23 cellular contexts compared by ENCODE assay signal in the genomic region with DNA sequence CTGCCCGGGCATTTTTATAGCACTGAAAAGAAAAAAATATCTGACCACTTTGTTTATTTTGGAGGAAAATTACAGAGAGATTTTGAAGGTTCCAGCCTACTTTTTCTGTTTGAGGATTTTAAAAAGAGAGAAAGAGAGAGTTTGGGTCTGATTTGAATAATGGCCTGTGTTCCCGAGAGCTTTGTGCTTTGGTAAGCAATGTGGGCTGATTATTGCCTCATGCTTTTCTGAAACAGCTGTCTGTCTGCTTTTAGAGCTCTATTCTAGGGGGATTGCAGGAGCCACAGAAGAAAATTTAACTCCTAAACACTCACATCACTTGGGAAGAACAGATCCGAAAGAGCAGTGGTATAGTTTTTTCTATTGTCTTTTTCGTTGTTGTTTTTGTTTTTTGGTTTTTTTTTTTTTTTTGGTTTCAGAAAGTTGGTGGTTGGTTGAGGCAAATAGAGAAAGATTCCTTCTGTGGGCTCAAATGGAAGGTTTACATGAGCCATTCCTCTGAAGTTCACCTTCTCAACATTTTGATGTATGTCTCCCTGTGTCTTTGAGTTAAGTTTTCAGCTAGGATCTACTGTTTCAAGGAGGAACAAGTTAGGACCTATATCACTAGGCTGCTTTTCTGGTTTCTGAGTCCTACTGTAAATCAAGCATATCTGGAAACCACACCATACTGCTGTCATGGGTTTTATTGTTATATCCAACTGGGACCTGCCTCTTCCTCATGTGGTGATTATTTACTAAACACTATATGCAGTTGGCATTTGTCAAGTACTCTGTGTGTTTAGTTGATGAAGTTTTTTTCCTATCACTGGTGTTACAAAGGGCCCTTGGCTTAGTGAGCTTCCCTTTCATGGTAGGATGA.
DNase-seq lines count a peak whose midpoint lies in the region; ATAC-seq, FAIRE-seq and TF ChIP-seq lines count a peak whose summit lies in the region.
"Had no signal": no experiment of that assay in that cellular context is flagged by ENCODE, and none has a peak within 500 bp of the region (broad histone marks: within the 10 kb centered on the region; RNA-seq: fewer than 3 reads in every experiment).

No MANE protein-coding gene starts in this region.

- no peaks in the 10 kb centered on the region for H3K9me3 ChIP-seq in IMR-90 (ENCODE audit: control insufficient read depth, insufficient read depth, low read length)
- H3K9me3 ChIP-seq in mesenchymal stem cell (ENCODE audit: control insufficient read depth, low read length) = no peaks in the 10 kb centered on the region
- H3K9me3 ChIP-seq: ovary, SJCRH30, uterus had no signal

- no CpG with 5 or more reads among the region's 4 CpGs for WGBS in IMR-90 (ENCODE audit: extremely low coverage in 2 of 2, insufficient read length in 1 of 2), 2 experiments
- WGBS in mesenchymal stem cell = 74% methylated on average over 4 of the region's 4 CpGs

- peak overlapping the region; percentile 52 for H2BK120ac ChIP-seq in IMR-90 (ENCODE audit: low read depth, low read length)
- H2BK120ac ChIP-seq in mesenchymal stem cell (ENCODE audit: low read depth, low read length) = no peak overlapping the region

- H4K8ac ChIP-seq in IMR-90 (ENCODE audit: low read depth in 2 of 2, low read length in 2 of 2) (no peak overlapping the region), mesenchymal stem cell (ENCODE audit: low read length) (peak overlapping the region; percentile 12)

- no peak for TF ChIP-seq RAD21 in IMR-90 (IDR thresholded peaks at IDR 0.05; ENCODE audit: low read length)

- no peak overlapping the region for H3K14ac ChIP-seq in IMR-90 (replicated peaks; ENCODE audit: low read depth, low read length)
- H3K14ac ChIP-seq in mesenchymal stem cell (ENCODE audit: low read length in 2 of 2) = no peak overlapping the region

- H3K36me3 ChIP-seq in IMR-90 (ENCODE audit: control insufficient read depth, insufficient read depth, low read length) = no peaks in the 10 kb centered on the region
- H3K36me3 ChIP-seq in mesenchymal stem cell (ENCODE audit: control insufficient read depth in 1 of 2, insufficient read depth in 2 of 2, low read depth in 1 of 2, low read length in 2 of 2) = no peaks in the 10 kb centered on the region
- H3K36me3 ChIP-seq: ovary, SJCRH30, uterus had no signal

- BruUV-seq in IMR-90 (replicated peaks; lab: Mats Ljungman, UMichigan) = no TSS peak

- no peak overlapping the region for H4K91ac ChIP-seq in IMR-90 (ENCODE audit: insufficient read depth, low read depth, low read length)
- H4K91ac ChIP-seq in mesenchymal stem cell (ENCODE audit: low read length) = no peak overlapping the region

- H3K79me1 ChIP-seq in IMR-90 (ENCODE audit: low read depth in 1 of 2, low read length in 2 of 2) (no peaks in the 10 kb centered on the region), mesenchymal stem cell (replicated peaks; ENCODE audit: low read length, poor library complexity, severe bottlenecking) (no peaks in the 10 kb centered on the region)

- dilution Hi-C loops in IMR-90 (cut with HindIII; ENCODE audit: low sequenced_read_pairs, unreplicated experiment) = no loop called here

- H3K4me1 ChIP-seq in IMR-90 (ENCODE audit: control insufficient read depth, insufficient read depth, low read length) (peaks cover 4% of the 10 kb centered on the region; the same call in 1 of the 2 replicates), mesenchymal stem cell (ENCODE audit: control insufficient read depth, insufficient read depth, low read depth, low read length) (no peaks in the 10 kb centered on the region)
- H3K4me1 ChIP-seq: uterus had no signal

- CTCF ChIA-PET in IMR-90 (lab: Yijun Ruan, JAX) = no interaction called here

- H3K4me3 ChIP-seq in IMR-90 (ENCODE audit: insufficient read depth, low read depth, low read length) (no peak overlapping the region), astrocyte of the spinal cord (ENCODE audit: low read depth, low read length) (no peak overlapping the region), mesenchymal stem cell (ENCODE audit: insufficient read depth in 1 of 2, low read depth in 1 of 2, low read length in 2 of 2) (no peak overlapping the region)
- H3K4me3 ChIP-seq: K562, ovary, SJCRH30, uterus had no signal

- H4K5ac ChIP-seq in IMR-90 (ENCODE audit: low read depth, low read length) = no peak overlapping the region

- no peak for TF ChIP-seq POLR2A in IMR-90 (IDR thresholded peaks at IDR 0.05; ENCODE audit: low read depth, low read length)

- H3K18ac ChIP-seq in IMR-90 (ENCODE audit: low read depth, low read length) (no peak overlapping the region; the same call in 1 of the 2 replicates), mesenchymal stem cell (ENCODE audit: low read depth in 1 of 2, low read length in 2 of 2) (peak overlapping the region in 1 of 2 experiments; percentile 35)

- in situ Hi-C loops in IMR-90 (cut with MboI; ENCODE audit: low sequenced_read_pairs) = no loop called here
- in situ Hi-C loops in astrocyte of the spinal cord (cut with HindIII; ENCODE audit: low sequenced_read_pairs) = no loop called here

- H2BK5ac ChIP-seq in IMR-90 (ENCODE audit: low read depth, low read length, poor library complexity, severe bottlenecking) (no peak overlapping the region), mesenchymal stem cell (ENCODE audit: low read depth, low read length, poor library complexity, severe bottlenecking) (no peak overlapping the region)

- peak; percentile 66 for FAIRE-seq in GM18507 (lab: Jason Lieb, UNC)
- FAIRE-seq: D721Med, K562 had no signal

- intact Hi-C loops in IMR-90 (cut with micrococcal nuclease) = no loop called here

- H2AK9ac ChIP-seq in IMR-90 (replicated peaks; ENCODE audit: low read depth, low read length, poor library complexity) = no peak overlapping the region

- H4K20me1 ChIP-seq in IMR-90 (ENCODE audit: insufficient read depth, low read length) = no peaks in the 10 kb centered on the region

- POLR2A ChIA-PET in IMR-90 (lab: Charles Lee; ENCODE audit: unreplicated experiment) = no interaction called here

- H2AFZ ChIP-seq in IMR-90 (replicated peaks; ENCODE audit: low read length, poor library complexity) (no peak overlapping the region), mesenchymal stem cell (ENCODE audit: low read depth, low read length) (no peak overlapping the region)

- H3K23ac ChIP-seq in IMR-90 (ENCODE audit: low read depth, low read length) (peak overlapping the region; percentile 48; the same call in 1 of the 2 replicates), mesenchymal stem cell (ENCODE audit: low read length in 2 of 2) (no peak overlapping the region)

- H3K4me2 ChIP-seq in IMR-90 (ENCODE audit: low read depth, low read length) (peak overlapping the region; percentile 9; the same call in 1 of the 2 replicates), mesenchymal stem cell (ENCODE audit: low read length, poor library complexity, severe bottlenecking) (no peak overlapping the region)

- TF ChIP-seq CTCF in IMR-90 (conservative IDR thresholded peaks at IDR 0.05; ENCODE audit: low read depth, low read length) (no peak), astrocyte of the spinal cord (IDR thresholded peaks at IDR 0.05; ENCODE audit: low read depth, low read length) (no peak)

- H3K27me3 ChIP-seq in IMR-90 (ENCODE audit: control insufficient read depth, insufficient read depth, low read length) (no peaks in the 10 kb centered on the region), mesenchymal stem cell (ENCODE audit: control insufficient read depth in 1 of 2, insufficient read depth in 1 of 2, low read length in 2 of 2) (no peaks in the 10 kb centered on the region)
- H3K27me3 ChIP-seq: ovary, SJCRH30, uterus had no signal

- H2AK5ac ChIP-seq in IMR-90 (ENCODE audit: low read depth, low read length) = no peak overlapping the region
- H2AK5ac ChIP-seq in mesenchymal stem cell (ENCODE audit: low read length, severe bottlenecking) = no peak overlapping the region

- H3K9me1 ChIP-seq in IMR-90 (ENCODE audit: insufficient read depth, low read length) = 0 out of 2 replicates have a peak, but pooled peaks cover 2% of the 10 kb centered on the region

- DNase-seq in GM18507 (ENCODE audit: extremely low spot score, insufficient read length, low read depth) (no peak), IMR-90 (no peak), astrocyte of the spinal cord (ENCODE audit: low read depth, low spot score) (peak; percentile 15), mesenchymal stem cell (peak; percentile 47), SW 1271 (lab: John Stamatoyannopoulos, UW) (no peak), NK-92 (lab: John Stamatoyannopoulos, UW; ENCODE audit: unreplicated experiment) (no peak)
- DNase-seq: activated CD4-positive, alpha-beta T cell treated with anti-CD3 and anti-CD28 coated beads for 36 hours; activated T-cell treated with anti-CD3 and anti-CD28 coated beads for 4 hours; cerebellar nuclear complex; HCEC 1CT; islet precursor cell; midbrain; NCI-H1436 treated with DMSO at 0.1 percent for 48 hours; ovary; stimulated activated naive CD8-positive, alpha-beta T cell treated with anti-CD3 and anti-CD28 coated beads, Interleukin-15, amount 100 ng/mL, for 72 hours; T1000; uterus had no signal

- H3K9ac ChIP-seq in IMR-90 (ENCODE audit: low read depth, low read length) (no peak overlapping the region), mesenchymal stem cell (ENCODE audit: low read length) (no peak overlapping the region)

- ATAC-seq in IMR-90 (ENCODE audit: low read depth) (peak; percentile 65; the same call in 1 of the 2 replicates), GM21515 (IDR thresholded peaks at IDR 0.05; ENCODE audit: unreplicated experiment) (no peak), HG02981 (IDR thresholded peaks at IDR 0.05; ENCODE audit: unreplicated experiment) (no peak)
- ATAC-seq: activated CD4-positive, alpha-beta T cell treated with anti-CD3 and anti-CD28 coated beads for 36 hours; activated naive CD4-positive, alpha-beta T cell treated with anti-CD3 and anti-CD28 coated beads, Interleukin-2, amount 50 U/mL, for 72 hours; K562; stimulated activated naive CD8-positive, alpha-beta T cell treated with anti-CD3 and anti-CD28 coated beads, Interleukin-15, amount 100 ng/mL, for 72 hours had no signal

- H3K27ac ChIP-seq in IMR-90 (ENCODE audit: insufficient read depth, low read length) (peak overlapping the region; percentile 40; the same call in 1 of the 2 replicates), mesenchymal stem cell (ENCODE audit: low read length, poor library complexity, severe bottlenecking) (no peak overlapping the region)
- H3K27ac ChIP-seq: ovary, SJCRH30, uterus had no signal

- H2BK12ac ChIP-seq in mesenchymal stem cell (ENCODE audit: low read length in 2 of 2) = peak overlapping the region; percentile 10 to 18

- no peak overlapping the region for H3K4ac ChIP-seq in IMR-90 (ENCODE audit: low read depth, low read length)
- peak overlapping the region in 1 of 2 experiments; percentile 32 for H3K4ac ChIP-seq in mesenchymal stem cell (ENCODE audit: low read depth in 1 of 2, low read length in 2 of 2)

- no peak overlapping the region for H3K56ac ChIP-seq in IMR-90 (ENCODE audit: extremely low read depth, insufficient read depth, low read length)

- H2BK15ac ChIP-seq in IMR-90 (ENCODE audit: low read depth, low read length) (0 out of 3 replicates have a peak overlapping the region, but pooled peaks have one; percentile 1), mesenchymal stem cell (ENCODE audit: low read depth, poor library complexity, severe bottlenecking) (no peak overlapping the region)

- H2BK20ac ChIP-seq in IMR-90 (ENCODE audit: low read depth, low read length) = peak overlapping the region; percentile 54; the same call in 1 of the 2 replicates

TF ChIP-seq in IMR-90, 13 proteins besides CTCF, POLR2A, EP300 and RAD21 (continues in another document):
- no peak for TF ChIP-seq RFX5 (IDR thresholded peaks at IDR 0.05; ENCODE audit: low read depth, low read length)

Comparison
In these comparisons a context has a peak if more than half of its experiments do, and no peak if none do; other contexts are left out.
1. DNase-seq: peak in astrocyte of the spinal cord (single experiment) and mesenchymal stem cell (single experiment); none in GM18507 (single experiment), IMR-90 (single experiment), SW 1271 (0 of 2) and NK-92 (single experiment).